8 cellular contexts compared by ENCODE assay signal in genomic region chr17:32487460-32488176, GRCh38. TPM values are rescaled to one million over a fixed set of nuclear protein-coding genes. Genes with fewer than 3 reads are reported as not detected.
A peak's percentile ranks its signal among the peaks of the same experiment; 100 is the strongest.
DNase-seq lines count a peak whose midpoint lies in the region; ATAC-seq and TF ChIP-seq lines count a peak whose summit lies in the region.

No MANE protein-coding gene starts in this region.

- peaks cover 20% of the 10 kb centered on the region for H3K36me3 Mint-ChIP-seq in activated CD4-positive, alpha-beta T cell treated with anti-CD3 and anti-CD28 coated beads, Interleukin-2, amount 10 ng/mL, durations not matched to agents 7 days and 5 days (ENCODE audit: low read depth)

- POLR2A ChIA-PET in activated CD4-positive, alpha-beta T cell treated with anti-CD3 and anti-CD28 coated beads, Interleukin-2, amount 10 ng/mL, durations not matched to agents 7 days and 5 days (lab: Charles Lee), result interaction anchor here (1.7 kb wide), 1 partner anchor 36 kb away, joined by 5 read pairs; no protein-coding TSS in a partner anchor

- peak; percentile 35 for DNase-seq in EL
- no peak for DNase-seq in activated CD4-positive, alpha-beta T cell treated with anti-CD3 and anti-CD28 coated beads, Interleukin-2, amount 10 ng/mL, durations not matched to agents 7 days and 5 days
- no peak for DNase-seq in fibroblast of mammary gland (ENCODE audit: low read depth)
- DNase-seq in posterior vena cava (ENCODE audit: low spot score), result peak; percentile 83
- no peak for DNase-seq in left lobe of liver (ENCODE audit: low spot score)
- no peak for DNase-seq in SJCRH30

- peak overlapping the region; percentile 38 for H3K4me3 ChIP-seq in fibroblast of mammary gland (ENCODE audit: control insufficient read depth, low read depth, low read length)
- no peak overlapping the region; the same call in 1 of the 2 replicates for H3K4me3 ChIP-seq in SJCRH30

- H3K4me3 Mint-ChIP-seq in activated CD4-positive, alpha-beta T cell treated with anti-CD3 and anti-CD28 coated beads, Interleukin-2, amount 10 ng/mL, durations not matched to agents 7 days and 5 days, result peak overlapping the region; percentile 82

- H3K9me3 Mint-ChIP-seq in activated CD4-positive, alpha-beta T cell treated with anti-CD3 and anti-CD28 coated beads, Interleukin-2, amount 10 ng/mL, durations not matched to agents 7 days and 5 days, result no peaks in the 10 kb centered on the region

- peak overlapping the region; percentile 87 for H3K27ac Mint-ChIP-seq in activated CD4-positive, alpha-beta T cell treated with anti-CD3 and anti-CD28 coated beads, Interleukin-2, amount 10 ng/mL, durations not matched to agents 7 days and 5 days

- ATAC-seq in HG02759 (IDR thresholded peaks at IDR 0.05; ENCODE audit: unreplicated experiment) (peak; percentile 20), left lobe of liver (no peak), GM21737 (IDR thresholded peaks at IDR 0.05; ENCODE audit: unreplicated experiment) (no peak)

- no peaks in the 10 kb centered on the region for H3K9me3 ChIP-seq in SJCRH30 (replicated peaks)

- no peak for TF ChIP-seq CTCF in fibroblast of mammary gland (conservative IDR thresholded peaks at IDR 0.05; ENCODE audit: control insufficient read depth, insufficient read depth, low read depth, low read length)

- no peak overlapping the region for H3K27ac ChIP-seq in SJCRH30

- H3K4me1 ChIP-seq in SJCRH30, result peaks cover 8% of the 10 kb centered on the region; the same call in 1 of the 2 replicates

- peaks cover 55% of the 10 kb centered on the region for H3K4me1 Mint-ChIP-seq in activated CD4-positive, alpha-beta T cell treated with anti-CD3 and anti-CD28 coated beads, Interleukin-2, amount 10 ng/mL, durations not matched to agents 7 days and 5 days

- H3K27me3 ChIP-seq in SJCRH30, result no peaks in the 10 kb centered on the region

- H3K36me3 ChIP-seq in SJCRH30, result no peaks in the 10 kb centered on the region

- intact Hi-C loops in posterior vena cava (cut with DNase I), result loop anchor here (5.0 to 10.0 kb wide), 2 partner anchors 267 to 745 kb away; no protein-coding TSS in a partner anchor

- CTCF ChIA-PET in activated CD4-positive, alpha-beta T cell treated with anti-CD3 and anti-CD28 coated beads, Interleukin-2, amount 10 ng/mL, durations not matched to agents 7 days and 5 days (lab: Charles Lee), result interaction anchor here (1.0 to 4.3 kb wide), 11 partner anchors 22 to 390 kb away, joined by 3 to 22 read pairs (median 4); partner anchors contain the start of genes MYO1D and PSMD11

- H3K27me3 Mint-ChIP-seq in activated CD4-positive, alpha-beta T cell treated with anti-CD3 and anti-CD28 coated beads, Interleukin-2, amount 10 ng/mL, durations not matched to agents 7 days and 5 days, result no peaks in the 10 kb centered on the region

RNA-seq across cellular contexts. Expression of gene CDK5R1, which starts 0.8 kb away (rescaled TPM):
- total RNA-seq in activated CD4-positive, alpha-beta T cell treated with anti-CD3 and anti-CD28 coated beads, Interleukin-2, amount 10 ng/mL, durations not matched to agents 7 days and 5 days, result 1 to 10 TPM; 4.1 to 4.6 TPM
- 1 to 10 TPM in 1 of 2 donors, under 1 TPM in 1; 0.93 to 1.3 TPM for total RNA-seq in posterior vena cava
- 0.68 TPM for total RNA-seq in left lobe of liver
- 3.6 and 4.7 TPM in 2 replicates for total RNA-seq in SJCRH30 (2014; rRNA removed; shearing (Covaris generic))

RNA-seq across cellular contexts. Expression of gene PSMD11, which starts 43.3 kb away (rescaled TPM):
- 10 to 100 TPM; 78.8 to 90.7 TPM for total RNA-seq in activated CD4-positive, alpha-beta T cell treated with anti-CD3 and anti-CD28 coated beads, Interleukin-2, amount 10 ng/mL, durations not matched to agents 7 days and 5 days
- total RNA-seq in posterior vena cava, result 10 to 100 TPM; 50.1 to 57.0 TPM
- total RNA-seq in left lobe of liver, result 49.1 TPM
- 172 and 173 TPM in 2 replicates for total RNA-seq in SJCRH30 (2014; rRNA removed; shearing (Covaris generic))

Comparison
In these comparisons a context has a peak if more than half of its experiments do, and no peak if none do; other contexts are left out.
1. DNase-seq: peak in EL (single experiment) and posterior vena cava (single experiment); none in activated CD4-positive, alpha-beta T cell treated with anti-CD3 and anti-CD28 coated beads, Interleukin-2, amount 10 ng/mL, durations not matched to agents 7 days and 5 days (single experiment), fibroblast of mammary gland (single experiment), left lobe of liver (single experiment) and SJCRH30 (0 of 2).